Comparison of ENCODE assay signal across 35 cellular contexts in the genomic region with DNA sequence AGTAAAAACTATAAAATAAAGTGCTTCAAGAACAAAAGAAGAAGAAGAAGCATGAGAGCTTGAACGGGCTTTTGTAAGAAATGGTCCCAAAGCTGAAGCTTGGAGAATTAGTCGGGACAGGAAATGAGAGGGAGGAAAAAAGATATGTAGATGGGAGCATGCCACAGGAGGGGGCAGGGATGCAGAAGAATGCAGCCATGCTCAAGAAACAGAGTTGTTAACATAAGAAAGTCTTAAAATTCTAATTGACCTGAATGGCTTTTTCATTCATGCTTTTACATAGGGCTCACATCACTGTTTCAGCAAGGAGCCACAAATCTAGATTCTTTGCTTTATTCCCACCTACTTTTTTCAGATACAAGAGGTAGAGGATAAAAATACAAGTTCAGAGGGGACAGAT.
"Had no signal": no experiment of that assay in that cellular context is flagged by ENCODE, and none has a peak within 500 bp of the region (broad histone marks: within the 10 kb centered on the region; RNA-seq: fewer than 3 reads in every experiment).

No MANE protein-coding gene starts in this region.

- H3K9me3 ChIP-seq: adrenal gland, body of pancreas, gastroesophageal sphincter, pancreas, prostate gland, stomach, thyroid gland, upper lobe of left lung had no signal

- ATAC-seq: body of pancreas; gastroesophageal sphincter; naive thymus-derived CD8-positive, alpha-beta T cell; pancreas; stimulated activated memory B cell treated with anti-CD40 and anti-IgM and Interleukin-4, amounts not matched to agents 10 μg/mL and 1 μg/mL and 100 μg/mL, for 72 hours; T-helper 17 cell had no signal

- DNase-seq: activated CD4-positive, alpha-beta memory T cell treated with anti-CD3 and anti-CD28 coated beads for 36 hours; activated CD4-positive, alpha-beta T cell treated with anti-CD3 and anti-CD28 coated beads, Interleukin-2, amount 10 ng/mL, durations not matched to agents 24 days and 14 days; activated CD4-positive, CD25-positive, alpha-beta regulatory T cell treated with anti-CD3 and anti-CD28 coated beads, Interleukin-2, amount 50 U/mL, for 72 hours; activated CD8-positive, alpha-beta memory T cell treated with anti-CD3 and anti-CD28 coated beads, Interleukin-2, amount 50 U/mL, for 4 hours; activated effector memory CD4-positive, alpha-beta T cell treated with anti-CD3 and anti-CD28 coated beads, Interleukin-2, amount 50 U/mL, for 16 hours; activated naive CD4-positive, alpha-beta T cell treated with anti-CD3 and anti-CD28 coated beads for 36 hours; activated naive CD8-positive, alpha-beta T cell treated with anti-CD3 and anti-CD28 coated beads for 36 hours; activated T-cell treated with anti-CD3 and anti-CD28 coated beads, Interleukin-2, amount 50 U/mL, for 1 hour; adrenal gland; aorta; body of pancreas; dermis blood vessel endothelial cell; effector CD4-positive, alpha-beta T cell; erythroblast; immature natural killer cell; naive thymus-derived CD8-positive, alpha-beta T cell; nucleus accumbens; pancreas; stimulated activated CD4-positive, alpha-beta T cell treated with anti-CD3 and anti-CD28 coated beads, Interleukin-1b, Interleukin-23, amount 100 ng/mL, for 48 hours; stimulated activated CD4-positive, alpha-beta T cell treated with anti-CD3 and anti-CD28 coated beads, Interleukin-4, amount 100 ng/mL, for 4 hours; stimulated activated CD8-positive, alpha-beta memory T cell treated with anti-CD3 and anti-CD28 coated beads, Interleukin-4, amount 100 ng/mL, for 48 hours; stomach; T-helper 17 cell; T1000; thyroid gland; upper lobe of left lung; WERI-Rb-1 had no signal

- H3K36me3 ChIP-seq: adrenal gland, gastroesophageal sphincter, pancreas, prostate gland, stomach, thyroid gland, upper lobe of left lung, WERI-Rb-1 had no signal

- H3K27me3 ChIP-seq: adrenal gland, body of pancreas, gastroesophageal sphincter, hepatocyte, pancreas, thyroid gland, upper lobe of left lung had no signal

- H3K9me3 Mint-ChIP-seq: activated CD4-positive, alpha-beta memory T cell treated with anti-CD3 and anti-CD28 coated beads for 36 hours; activated CD4-positive, alpha-beta T cell treated with anti-CD3 and anti-CD28 coated beads, Interleukin-2, amount 10 ng/mL, durations not matched to agents 24 days and 14 days; activated naive CD4-positive, alpha-beta T cell treated with anti-CD3 and anti-CD28 coated beads for 36 hours; activated naive CD8-positive, alpha-beta T cell treated with anti-CD3 and anti-CD28 coated beads for 36 hours; activated T-helper 1 cell treated with anti-CD3 and anti-CD28 coated beads, Interleukin-12 subunit alpha, Interleukin-12 subunit beta, Interleukin-2, Interleukin-4 antibody, amounts not matched to agents 30 ng/mL and 10 ng/mL and 1 ng/mL, durations not matched to agents 14 hours and 24 hours and 36 hours; memory B cell; neural crest cell; stimulated activated memory B cell treated with anti-CD40 and anti-IgM and Interleukin-4, amounts not matched to agents 10 μg/mL and 1 μg/mL and 100 μg/mL, for 72 hours had no signal

- H3K4me3 Mint-ChIP-seq: activated CD4-positive, alpha-beta memory T cell treated with anti-CD3 and anti-CD28 coated beads for 36 hours; activated CD4-positive, alpha-beta T cell treated with anti-CD3 and anti-CD28 coated beads, Interleukin-2, amount 10 ng/mL, durations not matched to agents 24 days and 14 days; activated naive CD4-positive, alpha-beta T cell treated with anti-CD3 and anti-CD28 coated beads for 36 hours; activated naive CD8-positive, alpha-beta T cell treated with anti-CD3 and anti-CD28 coated beads for 36 hours; activated T-helper 1 cell treated with anti-CD3 and anti-CD28 coated beads, Interleukin-12 subunit alpha, Interleukin-12 subunit beta, Interleukin-2, Interleukin-4 antibody, amounts not matched to agents 30 ng/mL and 10 ng/mL and 1 ng/mL, durations not matched to agents 14 hours and 24 hours and 36 hours; immature natural killer cell; memory B cell; naive thymus-derived CD8-positive, alpha-beta T cell; neural crest cell; stimulated activated memory B cell treated with anti-CD40 and anti-IgM and Interleukin-4, amounts not matched to agents 10 μg/mL and 1 μg/mL and 100 μg/mL, for 72 hours; T-helper 17 cell had no signal

- H3K4me1 Mint-ChIP-seq: activated CD4-positive, alpha-beta T cell treated with anti-CD3 and anti-CD28 coated beads, Interleukin-2, amount 10 ng/mL, durations not matched to agents 24 days and 14 days; activated naive CD8-positive, alpha-beta T cell treated with anti-CD3 and anti-CD28 coated beads for 36 hours; immature natural killer cell; memory B cell; naive thymus-derived CD8-positive, alpha-beta T cell; stimulated activated memory B cell treated with anti-CD40 and anti-IgM and Interleukin-4, amounts not matched to agents 10 μg/mL and 1 μg/mL and 100 μg/mL, for 72 hours; T-helper 17 cell had no signal

- H3K4me3 ChIP-seq: adrenal gland, body of pancreas, gastroesophageal sphincter, hepatocyte, pancreas, prostate gland, smooth muscle cell, stomach, thyroid gland, upper lobe of left lung had no signal

- H3K27ac Mint-ChIP-seq: activated CD4-positive, alpha-beta memory T cell treated with anti-CD3 and anti-CD28 coated beads for 36 hours; activated CD4-positive, alpha-beta T cell treated with anti-CD3 and anti-CD28 coated beads, Interleukin-2, amount 10 ng/mL, durations not matched to agents 24 days and 14 days; activated naive CD4-positive, alpha-beta T cell treated with anti-CD3 and anti-CD28 coated beads for 36 hours; activated naive CD8-positive, alpha-beta T cell treated with anti-CD3 and anti-CD28 coated beads for 36 hours; activated T-helper 1 cell treated with anti-CD3 and anti-CD28 coated beads, Interleukin-12 subunit alpha, Interleukin-12 subunit beta, Interleukin-2, Interleukin-4 antibody, amounts not matched to agents 30 ng/mL and 10 ng/mL and 1 ng/mL, durations not matched to agents 14 hours and 24 hours and 36 hours; immature natural killer cell; memory B cell; naive thymus-derived CD8-positive, alpha-beta T cell; stimulated activated memory B cell treated with anti-CD40 and anti-IgM and Interleukin-4, amounts not matched to agents 10 μg/mL and 1 μg/mL and 100 μg/mL, for 72 hours; T-helper 17 cell had no signal

- H3K36me3 Mint-ChIP-seq: activated CD4-positive, alpha-beta memory T cell treated with anti-CD3 and anti-CD28 coated beads for 36 hours; activated naive CD8-positive, alpha-beta T cell treated with anti-CD3 and anti-CD28 coated beads for 36 hours; immature natural killer cell; memory B cell; naive thymus-derived CD8-positive, alpha-beta T cell; stimulated activated memory B cell treated with anti-CD40 and anti-IgM and Interleukin-4, amounts not matched to agents 10 μg/mL and 1 μg/mL and 100 μg/mL, for 72 hours had no signal

- H3K27ac ChIP-seq: adrenal gland, body of pancreas, gastroesophageal sphincter, hepatocyte, pancreas, prostate gland, stomach, thyroid gland, upper lobe of left lung, WERI-Rb-1 had no signal

- H3K4me1 ChIP-seq: adrenal gland, body of pancreas, gastroesophageal sphincter, pancreas, prostate gland, stomach, thyroid gland, upper lobe of left lung had no signal
